ENCODE assay signal across 8 cellular contexts in genomic region chr5:96226941-96227552, GRCh38.
DNase-seq lines count a peak whose midpoint lies in the region; TF ChIP-seq lines count a peak whose summit lies in the region.

No MANE protein-coding gene starts in this region.

- no peak for TF ChIP-seq POLR2A in Peyer's patch (IDR thresholded peaks at IDR 0.05)

- intact Hi-C loops in OCI-LY7 (cut with micrococcal nuclease; ENCODE audit: unreplicated experiment): no loop called here

- H3K79me2 ChIP-seq in OCI-LY7 (ENCODE audit: insufficient read depth, low read depth, low read length): no peaks in the 10 kb centered on the region

- H3K9me3 ChIP-seq in OCI-LY7 (ENCODE audit: low read length) (no peaks in the 10 kb centered on the region), Peyer's patch (no peaks in the 10 kb centered on the region)

- POLR2A ChIA-PET in OCI-LY7 (lab: Charles Lee): interaction anchor here (1.1 kb wide), 1 partner anchor 55 kb away, joined by 4 read pairs; no protein-coding TSS in a partner anchor

- CTCF ChIA-PET in OCI-LY7 (lab: Charles Lee; ENCODE audit: unreplicated experiment): no interaction called here

- H3K4me2 ChIP-seq in OCI-LY7 (ENCODE audit: low read length): no peak overlapping the region

- H4K20me1 ChIP-seq in OCI-LY7 (ENCODE audit: insufficient read depth, low read length): no peaks in the 10 kb centered on the region

- H3K36me3 ChIP-seq in brain microvascular endothelial cell (replicated peaks): no peaks in the 10 kb centered on the region
- no peaks in the 10 kb centered on the region for H3K36me3 ChIP-seq in H7 (replicated peaks; ENCODE audit: control insufficient read depth, insufficient read depth, low read length)
- no peaks in the 10 kb centered on the region for H3K36me3 ChIP-seq in OCI-LY7 (ENCODE audit: insufficient read depth, low read length)
- no peaks in the 10 kb centered on the region for H3K36me3 ChIP-seq in Peyer's patch

- H3K27me3 ChIP-seq in brain microvascular endothelial cell (replicated peaks): no peaks in the 10 kb centered on the region
- H3K27me3 ChIP-seq in H7 (ENCODE audit: control insufficient read depth, insufficient read depth, low read length): no peaks in the 10 kb centered on the region
- no peaks in the 10 kb centered on the region for H3K27me3 ChIP-seq in Peyer's patch

- H3K27ac ChIP-seq in brain microvascular endothelial cell (peak overlapping the region; percentile 87), OCI-LY7 (ENCODE audit: low read depth, low read length, poor library complexity, severe bottlenecking) (no peak overlapping the region), Peyer's patch (no peak overlapping the region)

- in situ Hi-C loops in brain microvascular endothelial cell (cut with HindIII; ENCODE audit: low pct_ligation_motif_present, low sequenced_read_pairs): no loop called here

- DNase-seq in HT1080 (ENCODE audit: low read depth) (peak; percentile 72), brain microvascular endothelial cell (peak; percentile 91), hepatic stellate cell (ENCODE audit: low spot score) (peak; percentile 32), superior temporal gyrus (ENCODE audit: extremely low spot score) (peak; percentile 66), H7 (no peak), NK-92 (lab: John Stamatoyannopoulos, UW; ENCODE audit: unreplicated experiment) (no peak), OCI-LY7 (ENCODE audit: low spot score) (no peak), Peyer's patch (no peak)

- H3K4me3 ChIP-seq in brain microvascular endothelial cell (ENCODE audit: low read depth, low read length) (no peak overlapping the region), H7 (ENCODE audit: insufficient read depth, low read depth, low read length) (no peak overlapping the region), OCI-LY7 (ENCODE audit: low read depth, low read length, poor library complexity, severe bottlenecking) (no peak overlapping the region), Peyer's patch (no peak overlapping the region)

- no peak for TF ChIP-seq CTCF in brain microvascular endothelial cell (IDR thresholded peaks at IDR 0.05; ENCODE audit: low read depth, low read length, missing control alignments)
- no peak for TF ChIP-seq CTCF in OCI-LY7 (conservative IDR thresholded peaks at IDR 0.05; ENCODE audit: low read length)
- no peak for TF ChIP-seq CTCF in Peyer's patch (IDR thresholded peaks at IDR 0.05)

- no peaks in the 10 kb centered on the region for H3K9me2 ChIP-seq in OCI-LY7 (ENCODE audit: insufficient read depth, low read length)

- BruUV-seq in OCI-LY7 (replicated peaks; lab: Mats Ljungman, UMichigan): no TSS peak

- no peak overlapping the region for H2AFZ ChIP-seq in OCI-LY7 (ENCODE audit: low read length)

- no peaks in the 10 kb centered on the region for H3K4me1 ChIP-seq in OCI-LY7 (ENCODE audit: insufficient read depth, low read length, poor library complexity, severe bottlenecking)
- no peaks in the 10 kb centered on the region for H3K4me1 ChIP-seq in Peyer's patch

Comparison
In these comparisons a context has a peak if more than half of its experiments do, and no peak if none do; other contexts are left out.
1. DNase-seq: peak in HT1080 (single experiment), brain microvascular endothelial cell (single experiment), hepatic stellate cell (single experiment) and superior temporal gyrus (single experiment); none in H7 (single experiment), NK-92 (single experiment), OCI-LY7 (single experiment) and Peyer's patch (0 of 3).